In genomic region chr1:94646786-94647555, GRCh38 we compare ENCODE assay signal across 18 cellular contexts.
DNase-seq lines count a peak whose midpoint lies in the region; TF ChIP-seq lines count a peak whose summit lies in the region.
"Had no signal": no experiment of that assay in that cellular context is flagged by ENCODE, and none has a peak within 500 bp of the region (broad histone marks: within the 10 kb centered on the region; RNA-seq: fewer than 3 reads in every experiment).

No MANE protein-coding gene starts in this region.

- H3K4me2 ChIP-seq in PC-9 (peak overlapping the region; percentile 70), osteoblast (ENCODE audit: insufficient read depth, low read length) (no peak overlapping the region)

- H3K4me3 ChIP-seq in PC-9: peak overlapping the region; percentile 17; the same call in 1 of the 2 replicates
- no peak overlapping the region for H3K4me3 ChIP-seq in osteoblast (ENCODE audit: insufficient read depth, low read length)
- H3K4me3 ChIP-seq in ascending aorta: no peak overlapping the region
- H3K4me3 ChIP-seq: body of pancreas, dorsolateral prefrontal cortex, upper lobe of left lung had no signal

- H3K79me2 ChIP-seq in PC-9 (ENCODE audit: low read depth) (peaks cover 25% of the 10 kb centered on the region; the same call in 1 of the 2 replicates), osteoblast (ENCODE audit: insufficient read depth, low read length) (no peaks in the 10 kb centered on the region)

- no peaks in the 10 kb centered on the region for H3K9me2 ChIP-seq in PC-9 (ENCODE audit: insufficient read depth)

- POLR2A ChIA-PET in PC-9 (lab: Charles Lee; ENCODE audit: unreplicated experiment): interaction anchor here (0.6 to 1.0 kb wide), 13 partner anchors 14 to 207 kb away, joined by 3 to 11 read pairs (median 4); partner anchors contain the start of gene F3

- no peak overlapping the region for H2AFZ ChIP-seq in PC-9
- no peak overlapping the region for H2AFZ ChIP-seq in osteoblast (ENCODE audit: low read length)

- TF ChIP-seq CTCF in PC-9 (conservative IDR thresholded peaks at IDR 0.05) (no peak), osteoblast (IDR thresholded peaks at IDR 0.05; ENCODE audit: extremely low read depth, low read depth, low read length) (no peak), ascending aorta (IDR thresholded peaks at IDR 0.05) (no peak)

- CTCF ChIA-PET in PC-9 (lab: Charles Lee): interaction anchor here (0.6 kb wide), 1 partner anchor 112 kb away, joined by 3 read pairs; no protein-coding TSS in a partner anchor

- H3K36me3 ChIP-seq in PC-9 (ENCODE audit: low read depth): no peaks in the 10 kb centered on the region
- no peaks in the 10 kb centered on the region for H3K36me3 ChIP-seq in osteoblast (ENCODE audit: insufficient read depth, low read length)
- H3K36me3 ChIP-seq in ascending aorta: no peaks in the 10 kb centered on the region
- H3K36me3 ChIP-seq: upper lobe of left lung had no signal

- H4K20me1 ChIP-seq in PC-9 (ENCODE audit: insufficient read depth): no peaks in the 10 kb centered on the region
- no peaks in the 10 kb centered on the region for H4K20me1 ChIP-seq in osteoblast (ENCODE audit: insufficient read depth, low read length)

- peaks cover 92% of the 10 kb centered on the region for H3K4me1 ChIP-seq in PC-9 (replicated peaks; ENCODE audit: insufficient read depth)
- H3K4me1 ChIP-seq in osteoblast (ENCODE audit: insufficient read depth, low read length): peaks cover 18% of the 10 kb centered on the region
- H3K4me1 ChIP-seq in ascending aorta: peaks cover 7 to 11% of the 10 kb centered on the region in 2 donors

- H3F3A ChIP-seq in PC-9 (ENCODE audit: insufficient read depth, low read depth): peaks cover 78% of the 10 kb centered on the region

- H3K27ac ChIP-seq in PC-9 (peak overlapping the region; percentile 97), epithelial cell of prostate (peak overlapping the region; percentile 99), osteoblast (ENCODE audit: low read depth, low read length) (peak overlapping the region; percentile 58), caudate nucleus (ENCODE audit: low read depth, low read length) (no peak overlapping the region), ascending aorta (peak overlapping the region in 1 of 2 donors; percentile 69)

- H3K27me3 ChIP-seq in PC-9 (ENCODE audit: insufficient read depth, low read depth): no peaks in the 10 kb centered on the region
- H3K27me3 ChIP-seq in osteoblast (ENCODE audit: insufficient read depth, low read length): peaks cover 2% of the 10 kb centered on the region
- H3K27me3 ChIP-seq in ascending aorta: no peaks in the 10 kb centered on the region
- H3K27me3 ChIP-seq: body of pancreas, upper lobe of left lung had no signal

- no TSS peak for BruUV-seq in PC-9 (replicated peaks; lab: Mats Ljungman, UMichigan)

- DNase-seq in Daoy (ENCODE audit: low read depth): peak; percentile 43
- DNase-seq in PC-9: peak in 1 of 2 experiments; percentile 71
- no peak for DNase-seq in epithelial cell of prostate (ENCODE audit: low read depth, low spot score)
- DNase-seq in osteoblast (ENCODE audit: insufficient read length, low spot score, missing footprints): no peak
- DNase-seq in NOMO-1 treated with DMSO at 0.1 percent for 48 hours (lab: John Stamatoyannopoulos, UW; ENCODE audit: unreplicated experiment): no peak
- no peak for DNase-seq in caudate nucleus (lab: John Stamatoyannopoulos, UW)
- no peak for DNase-seq in ascending aorta (ENCODE audit: low spot score in 2 of 2)
- no peak for DNase-seq in D341Med (ENCODE audit: low spot score)
- DNase-seq: activated CD4-positive, alpha-beta T cell treated with anti-CD3 and anti-CD28 coated beads, Interleukin-2, amount 10 ng/mL, durations not matched to agents 7 days and 5 days; activated naive CD4-positive, alpha-beta T cell treated with anti-CD3 and anti-CD28 coated beads, Interleukin-2, amount 10 ng/mL, durations not matched to agents 7 days and 5 days; body of pancreas; dorsolateral prefrontal cortex; H7; NCI-H187; NCI-H446 treated with DMSO at 0.1 percent for 48 hours; posterior cingulate gyrus; stimulated activated naive B cell treated with anti-CD40 and anti-IgM and Interleukin-4, amounts not matched to agents 10 μg/mL and 1 μg/mL and 100 μg/mL, for 72 hours; upper lobe of left lung had no signal

- intact Hi-C loops in PC-9 (cut with micrococcal nuclease; ENCODE audit: unreplicated experiment) (loop anchor here (1.0 to 5.0 kb wide), 8 partner anchors 24 to 216 kb away; no protein-coding TSS in a partner anchor), ascending aorta (cut with DNase I) (no loop called here)

- H3K9me3 ChIP-seq in PC-9 (ENCODE audit: insufficient read depth, low read depth) (no peaks in the 10 kb centered on the region), osteoblast (ENCODE audit: low read depth, low read length) (no peaks in the 10 kb centered on the region), ascending aorta (no peaks in the 10 kb centered on the region)
- H3K9me3 ChIP-seq: body of pancreas, upper lobe of left lung had no signal
